Comparison of ENCODE assay signal across 1 cellular context in the genomic region with DNA sequence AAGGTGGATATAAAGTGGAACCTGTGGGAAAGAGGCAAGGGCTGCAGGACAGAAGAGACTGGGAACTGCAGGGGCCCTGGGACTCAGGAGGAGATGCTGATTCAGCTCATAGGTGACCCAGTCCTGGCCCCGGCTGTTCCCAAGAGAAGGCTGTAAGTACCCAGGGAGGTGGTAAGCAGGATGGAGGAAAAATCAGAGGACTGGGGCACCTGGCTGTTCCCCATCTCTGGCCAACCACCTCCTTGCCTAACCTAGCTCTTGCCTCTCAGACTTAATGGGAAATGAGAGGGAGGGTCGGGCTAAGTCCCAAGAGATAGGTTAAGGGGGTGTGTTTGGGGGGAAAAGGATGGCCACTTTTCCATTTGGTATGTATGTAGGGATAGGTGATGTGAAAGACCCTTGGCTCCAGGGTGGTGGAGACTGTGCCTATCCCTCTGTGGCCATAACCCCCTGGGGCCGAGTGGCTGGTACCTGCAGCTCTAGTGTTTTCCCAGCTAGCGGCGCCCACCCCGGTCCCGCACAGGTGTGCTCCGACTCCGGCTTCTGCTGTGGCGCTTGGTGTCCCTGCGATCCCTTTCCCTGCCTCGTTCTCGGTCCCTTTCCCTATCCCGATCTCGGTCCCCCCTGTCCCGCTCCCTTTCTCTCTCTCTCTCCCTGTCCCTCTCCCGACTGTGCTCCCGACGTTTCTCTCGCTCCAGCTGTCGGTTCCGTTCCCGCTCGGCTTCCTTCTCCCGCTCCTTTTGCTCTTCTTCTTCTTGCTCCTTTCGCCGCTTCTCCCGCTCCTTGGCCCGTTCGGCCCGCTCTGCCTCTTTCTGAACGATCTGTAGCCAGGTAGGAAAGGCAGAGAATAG.
TF ChIP-seq lines count a peak whose summit lies in the region.

No MANE protein-coding gene starts in this region.

TF ChIP-seq in H1, 55 proteins besides CTCF, POLR2A, EP300 and RAD21:
- TF ChIP-seq TCF12 (IDR thresholded peaks at IDR 0.05; ENCODE audit: low read depth, low read length) (no peak), BCL11A (IDR thresholded peaks at IDR 0.05; ENCODE audit: low read depth in 2 of 2, low read length in 2 of 2) (no peak), SIN3A (conservative IDR thresholded peaks at IDR 0.05 in 1 of 2, IDR thresholded peaks at IDR 0.05 in 1 of 2; ENCODE audit: low read depth in 1 of 2, low read length in 2 of 2) (no peak), BACH1 (IDR thresholded peaks at IDR 0.05; ENCODE audit: low read length) (no peak), POLR2AphosphoS5 (IDR thresholded peaks at IDR 0.05; ENCODE audit: low read depth, low read length) (no peak; the same call in 1 of the 2 replicates), MAFK (IDR thresholded peaks at IDR 0.05; ENCODE audit: low read depth, low read length) (no peak), SRF (IDR thresholded peaks at IDR 0.05; ENCODE audit: low read depth, low read length) (no peak), TAF1 (IDR thresholded peaks at IDR 0.05; ENCODE audit: low read depth, low read length) (no peak), FOSL1 (IDR thresholded peaks at IDR 0.05; ENCODE audit: insufficient read depth, low read depth, low read length) (no peak), EGR1 (IDR thresholded peaks at IDR 0.05; ENCODE audit: borderline replicate concordance, low read depth, low read length) (no peak), RXRA (IDR thresholded peaks at IDR 0.05; ENCODE audit: insufficient read depth, low read depth, low read length) (no peak), TEAD4 (IDR thresholded peaks at IDR 0.05; ENCODE audit: low read depth, low read length) (no peak), ASH2L (IDR thresholded peaks at IDR 0.05; ENCODE audit: low read length) (no peak), RBBP5 (IDR thresholded peaks at IDR 0.05; ENCODE audit: borderline replicate concordance, low read depth, low read length) (no peak), JUN (IDR thresholded peaks at IDR 0.05; ENCODE audit: low read depth, low read length) (no peak), POU5F1 (IDR thresholded peaks at IDR 0.05; ENCODE audit: low read depth, low read length) (no peak), SIRT6 (IDR thresholded peaks at IDR 0.05; ENCODE audit: low read length) (no peak), SP1 (IDR thresholded peaks at IDR 0.05; ENCODE audit: low read depth, low read length) (no peak)
- TF ChIP-seq, protein P1, sequence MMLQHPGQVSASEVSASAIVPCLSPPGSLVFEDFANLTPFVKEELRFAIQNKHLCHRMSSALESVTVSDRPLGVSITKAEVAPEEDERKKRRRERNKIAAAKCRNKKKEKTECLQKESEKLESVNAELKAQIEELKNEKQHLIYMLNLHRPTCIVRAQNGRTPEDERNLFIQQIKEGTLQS (IDR thresholded peaks at IDR 0.05; ENCODE audit: insufficient read depth, low read depth, low read length) = no peak
